34 cellular contexts compared by ENCODE assay signal in the genomic region with DNA sequence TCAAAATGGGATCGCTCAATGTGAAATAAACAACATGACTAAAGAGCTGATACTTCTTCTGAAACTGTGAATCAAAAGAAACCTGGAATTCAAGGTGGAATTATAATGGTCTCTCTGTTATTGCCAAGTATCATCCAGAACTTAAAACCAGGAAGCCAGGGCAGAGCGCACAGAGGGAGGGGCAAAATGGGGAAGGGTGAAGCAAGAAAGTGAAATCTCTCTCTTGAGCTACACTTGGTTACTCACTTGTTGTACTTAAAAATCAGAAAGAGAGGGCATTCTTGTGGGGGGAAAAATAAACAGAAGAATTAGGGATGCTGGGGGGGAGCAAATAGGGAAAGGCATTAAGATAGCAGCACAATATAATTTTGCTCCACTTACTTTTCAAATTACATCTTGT.
DNase-seq lines count a peak whose midpoint lies in the region; ATAC-seq and TF ChIP-seq lines count a peak whose summit lies in the region.
"Had no signal": no experiment of that assay in that cellular context is flagged by ENCODE, and none has a peak within 500 bp of the region (broad histone marks: within the 10 kb centered on the region; RNA-seq: fewer than 3 reads in every experiment).

No MANE protein-coding gene starts in this region.

- CTCF ChIA-PET in activated CD4-positive, alpha-beta T cell treated with anti-CD3 and anti-CD28 coated beads, Interleukin-2, amount 10 ng/mL, durations not matched to agents 7 days and 5 days (lab: Charles Lee) = no interaction called here

- no peak overlapping the region for H3K4me3 ChIP-seq in ACC112 (ENCODE audit: low read depth, low read length)
- H3K4me3 ChIP-seq in HUES6 (ENCODE audit: low read depth, low read length) = no peak overlapping the region
- no peak overlapping the region for H3K4me3 ChIP-seq in choroid plexus epithelial cell (ENCODE audit: low read depth, low read length)
- no peak overlapping the region for H3K4me3 ChIP-seq in left lung
- H3K4me3 ChIP-seq: A549, esophagus squamous epithelium, ovary, SJSA1 had no signal

- POLR2A ChIA-PET in activated CD4-positive, alpha-beta T cell treated with anti-CD3 and anti-CD28 coated beads, Interleukin-2, amount 10 ng/mL, durations not matched to agents 7 days and 5 days (lab: Charles Lee) = no interaction called here

- no peaks in the 10 kb centered on the region for H3K4me1 Mint-ChIP-seq in activated CD4-positive, alpha-beta T cell treated with anti-CD3 and anti-CD28 coated beads, Interleukin-2, amount 10 ng/mL, durations not matched to agents 7 days and 5 days
- H3K4me1 Mint-ChIP-seq: activated naive CD8-positive, alpha-beta T cell treated with anti-CD3 and anti-CD28 coated beads, Interleukin-2, amount 50 U/mL, for 24 hours; immature natural killer cell; stimulated activated naive B cell treated with anti-CD40 and anti-IgM and Interleukin-4, amounts not matched to agents 10 μg/mL and 1 μg/mL and 100 μg/mL, for 72 hours; T-cell had no signal

- no peaks in the 10 kb centered on the region for H3K36me3 Mint-ChIP-seq in activated CD4-positive, alpha-beta T cell treated with anti-CD3 and anti-CD28 coated beads, Interleukin-2, amount 10 ng/mL, durations not matched to agents 7 days and 5 days (ENCODE audit: low read depth)
- H3K36me3 Mint-ChIP-seq: immature natural killer cell; stimulated activated naive B cell treated with anti-CD40 and anti-IgM and Interleukin-4, amounts not matched to agents 10 μg/mL and 1 μg/mL and 100 μg/mL, for 72 hours; T-cell had no signal

- H3K36me3 ChIP-seq in ACC112 (ENCODE audit: insufficient read depth, low read length) (no peaks in the 10 kb centered on the region), HUES6 (ENCODE audit: control insufficient read depth, insufficient read depth, low read length) (no peaks in the 10 kb centered on the region), left lung (no peaks in the 10 kb centered on the region)
- H3K36me3 ChIP-seq: esophagus squamous epithelium, ovary, SJSA1 had no signal

- H3K4me1 ChIP-seq in ACC112 (ENCODE audit: control insufficient read depth, insufficient read depth, low read length, unreplicated experiment) (peaks cover 14% of the 10 kb centered on the region), HUES6 (ENCODE audit: control insufficient read depth, insufficient read depth, low read length) (peaks cover 19% of the 10 kb centered on the region), left lung (no peaks in the 10 kb centered on the region)
- H3K4me1 ChIP-seq: esophagus squamous epithelium had no signal

- H3K79me2 ChIP-seq in ACC112 (ENCODE audit: control insufficient read depth, insufficient read depth, low read length, unreplicated experiment) = no peaks in the 10 kb centered on the region

- H2AFZ ChIP-seq in ACC112 (ENCODE audit: low read length, unreplicated experiment) = peak overlapping the region; percentile 64

- no peak overlapping the region for H3K27ac Mint-ChIP-seq in activated CD4-positive, alpha-beta T cell treated with anti-CD3 and anti-CD28 coated beads, Interleukin-2, amount 10 ng/mL, durations not matched to agents 7 days and 5 days
- H3K27ac Mint-ChIP-seq: activated naive CD8-positive, alpha-beta T cell treated with anti-CD3 and anti-CD28 coated beads, Interleukin-2, amount 50 U/mL, for 24 hours; activated T-cell treated with anti-CD3 and anti-CD28 coated beads, Interleukin-2, amount 50 U/mL, for 72 hours; CD4-positive, alpha-beta T cell; immature natural killer cell; stimulated activated naive B cell treated with anti-CD40 and anti-IgM and Interleukin-4, amounts not matched to agents 10 μg/mL and 1 μg/mL and 100 μg/mL, for 72 hours; T-cell had no signal

- H3K9me3 ChIP-seq in HUES6 (ENCODE audit: control insufficient read depth, insufficient read depth, low read depth, low read length) (no peaks in the 10 kb centered on the region), left lung (no peaks in the 10 kb centered on the region)
- H3K9me3 ChIP-seq: A549, esophagus squamous epithelium, ovary, SJSA1 had no signal

- H3K27ac ChIP-seq in ACC112 (ENCODE audit: low read depth, low read length) (no peak overlapping the region), HUES6 (ENCODE audit: low read depth, low read length) (peak overlapping the region; percentile 46; the same call in 1 of the 2 replicates), left lung (no peak overlapping the region)
- H3K27ac ChIP-seq: esophagus squamous epithelium, HL-60, ovary, SJSA1 had no signal

- H3K27me3 ChIP-seq in ACC112 (ENCODE audit: insufficient read depth, low read length) = no peaks in the 10 kb centered on the region
- H3K27me3 ChIP-seq in HUES6 (ENCODE audit: control insufficient read depth, insufficient read depth, low read length) = no peaks in the 10 kb centered on the region
- no peaks in the 10 kb centered on the region for H3K27me3 ChIP-seq in left lung
- H3K27me3 ChIP-seq: esophagus squamous epithelium, ovary, SJSA1 had no signal

- H3K9me3 Mint-ChIP-seq in activated CD4-positive, alpha-beta T cell treated with anti-CD3 and anti-CD28 coated beads, Interleukin-2, amount 10 ng/mL, durations not matched to agents 7 days and 5 days = no peaks in the 10 kb centered on the region
- H3K9me3 Mint-ChIP-seq: activated naive CD8-positive, alpha-beta T cell treated with anti-CD3 and anti-CD28 coated beads, Interleukin-2, amount 50 U/mL, for 24 hours; activated T-cell treated with anti-CD3 and anti-CD28 coated beads, Interleukin-2, amount 50 U/mL, for 72 hours; CD4-positive, alpha-beta T cell; stimulated activated naive B cell treated with anti-CD40 and anti-IgM and Interleukin-4, amounts not matched to agents 10 μg/mL and 1 μg/mL and 100 μg/mL, for 72 hours had no signal

- ATAC-seq in left lung = peak; percentile 77
- ATAC-seq in GM18511 (IDR thresholded peaks at IDR 0.05; ENCODE audit: unreplicated experiment) = no peak
- ATAC-seq: A549; activated naive CD8-positive, alpha-beta T cell treated with anti-CD3 and anti-CD28 coated beads, Interleukin-2, amount 50 U/mL, for 24 hours; activated T-cell treated with anti-CD3 and anti-CD28 coated beads, Interleukin-2, amount 50 U/mL, for 72 hours; HepG2; left colon; stimulated activated naive B cell treated with anti-CD40 and anti-IgM and Interleukin-4, amounts not matched to agents 10 μg/mL and 1 μg/mL and 100 μg/mL, for 72 hours; T-cell had no signal

- H3K27me3 Mint-ChIP-seq in activated CD4-positive, alpha-beta T cell treated with anti-CD3 and anti-CD28 coated beads, Interleukin-2, amount 10 ng/mL, durations not matched to agents 7 days and 5 days = no peaks in the 10 kb centered on the region
- H3K27me3 Mint-ChIP-seq: activated naive CD8-positive, alpha-beta T cell treated with anti-CD3 and anti-CD28 coated beads, Interleukin-2, amount 50 U/mL, for 24 hours; CD4-positive, alpha-beta T cell; T-cell had no signal

- DNase-seq in choroid plexus epithelial cell (ENCODE audit: low read depth) = peak; percentile 36
- DNase-seq in left lung = no peak
- DNase-seq in effector CD8-positive, alpha-beta T cell (lab: John Stamatoyannopoulos, UW) = no peak
- DNase-seq in activated CD4-positive, alpha-beta T cell treated with anti-CD3 and anti-CD28 coated beads, Interleukin-2, amount 10 ng/mL, durations not matched to agents 7 days and 5 days = no peak
- no peak for DNase-seq in GDM1 (lab: John Stamatoyannopoulos, UW)
- DNase-seq: activated CD4-positive, alpha-beta T cell treated with anti-CD3 and anti-CD28 coated beads, Interleukin-2, amount 50 U/mL, for 4 hours; activated CD4-positive, CD25-positive, alpha-beta regulatory T cell; activated naive CD8-positive, alpha-beta T cell treated with anti-CD3 and anti-CD28 coated beads, Interleukin-2, amount 50 U/mL, for 24 hours; activated T-cell treated with anti-CD3 and anti-CD28 coated beads, Interleukin-2, amount 50 U/mL, for 72 hours; CD4-positive, alpha-beta T cell; central memory CD4-positive, alpha-beta T cell; dermis blood vessel endothelial cell; DND-41; esophagus squamous epithelium; H7; immature natural killer cell; Kasumi-1; left colon; mammary epithelial cell; MV-4-11; NCI-H1436 treated with DMSO at 0.1 percent for 48 hours; NCI-H2081 treated with DMSO at 0.1 percent for 48 hours; NCI-H345; ovary; stimulated activated naive B cell treated with anti-CD40 and anti-IgM and Interleukin-4, amounts not matched to agents 10 μg/mL and 1 μg/mL and 100 μg/mL, for 72 hours; substantia nigra; T-cell had no signal

- intact Hi-C loops in left lung (cut with DNase I) = no loop called here

- H3K4me3 Mint-ChIP-seq in activated CD4-positive, alpha-beta T cell treated with anti-CD3 and anti-CD28 coated beads, Interleukin-2, amount 10 ng/mL, durations not matched to agents 7 days and 5 days = no peak overlapping the region
- H3K4me3 Mint-ChIP-seq: activated naive CD8-positive, alpha-beta T cell treated with anti-CD3 and anti-CD28 coated beads, Interleukin-2, amount 50 U/mL, for 24 hours; activated T-cell treated with anti-CD3 and anti-CD28 coated beads, Interleukin-2, amount 50 U/mL, for 72 hours; CD4-positive, alpha-beta T cell; immature natural killer cell; stimulated activated naive B cell treated with anti-CD40 and anti-IgM and Interleukin-4, amounts not matched to agents 10 μg/mL and 1 μg/mL and 100 μg/mL, for 72 hours; T-cell had no signal

- peak overlapping the region; percentile 12 for H3K9ac ChIP-seq in HUES6 (ENCODE audit: low read length)

- TF ChIP-seq CTCF in choroid plexus epithelial cell (conservative IDR thresholded peaks at IDR 0.05; ENCODE audit: low read depth, low read length) (no peak), left lung (IDR thresholded peaks at IDR 0.05) (no peak)
